Comparison of ENCODE assay signal across 31 cellular contexts in genomic region chr20:43393072-43393471, GRCh38.
"Had no signal": no experiment of that assay in that cellular context is flagged by ENCODE, and none has a peak within 500 bp of the region (broad histone marks: within the 10 kb centered on the region; RNA-seq: fewer than 3 reads in every experiment).

No MANE protein-coding gene starts in this region.

- H3K27ac ChIP-seq: left lung, lower lobe of right lung, neural progenitor cell, neutrophil, ovary, right atrium auricular region, skin epidermis, stomach, testis, thyroid gland, transverse colon, upper lobe of left lung, vagina had no signal

- H3K27me3 ChIP-seq: neural progenitor cell, ovary, right atrium auricular region, testis, thyroid gland, transverse colon, upper lobe of left lung, vagina had no signal

- H3K36me3 Mint-ChIP-seq: immature natural killer cell; neural progenitor cell; stimulated activated naive B cell treated with anti-CD40 and anti-IgM and Interleukin-4, amounts not matched to agents 10 μg/mL and 1 μg/mL and 100 μg/mL, for 72 hours had no signal

- FAIRE-seq: islet of Langerhans, kidney had no signal

- H3K4me1 ChIP-seq: neural progenitor cell, right atrium auricular region, thyroid gland, vagina had no signal

- H3K4me2 ChIP-seq: neural progenitor cell had no signal

- H3K4me3 Mint-ChIP-seq: immature natural killer cell; naive thymus-derived CD8-positive, alpha-beta T cell; nephron; neural progenitor cell; stimulated activated naive B cell treated with anti-CD40 and anti-IgM and Interleukin-4, amounts not matched to agents 10 μg/mL and 1 μg/mL and 100 μg/mL, for 72 hours had no signal

- ATAC-seq: left colon; left lung; lower lobe of right lung; naive thymus-derived CD8-positive, alpha-beta T cell; sciatic nerve; stimulated activated naive B cell treated with anti-CD40 and anti-IgM and Interleukin-4, amounts not matched to agents 10 μg/mL and 1 μg/mL and 100 μg/mL, for 72 hours; stimulated activated naive CD8-positive, alpha-beta T cell treated with anti-CD3 and anti-CD28 coated beads, Interleukin-15, Interleukin-2, amounts not matched to agents 100 U/mL and 50 U/mL, for 24 hours had no signal

- H3K9me3 ChIP-seq: lower lobe of right lung, neutrophil, ovary, testis, thyroid gland, transverse colon, vagina had no signal

- H3K9ac ChIP-seq: neural progenitor cell had no signal

- H3K4me3 ChIP-seq: left lung, lower lobe of right lung, neural progenitor cell, ovary, right atrium auricular region, skin epidermis, stomach, testis, thyroid gland, transverse colon, upper lobe of left lung, vagina had no signal

- H3K36me3 ChIP-seq: left lung, lower lobe of right lung, neural progenitor cell, neutrophil, ovary, right atrium auricular region, stomach, thyroid gland, transverse colon, upper lobe of left lung, vagina had no signal

- H2AFZ ChIP-seq: neural progenitor cell had no signal

- H3K27ac Mint-ChIP-seq: immature natural killer cell; naive thymus-derived CD8-positive, alpha-beta T cell; nephron; neural progenitor cell; progenitor cell of endocrine pancreas; stimulated activated naive B cell treated with anti-CD40 and anti-IgM and Interleukin-4, amounts not matched to agents 10 μg/mL and 1 μg/mL and 100 μg/mL, for 72 hours had no signal

- DNase-seq: hippocampal formation; immature natural killer cell; kidney; left colon; left lung; lower lobe of right lung; mammary epithelial cell; mesenchymal stem cell; naive thymus-derived CD8-positive, alpha-beta T cell; occipital lobe; ovary; stimulated activated CD4-positive, alpha-beta T cell treated with anti-CD3 and anti-CD28 coated beads, Interleukin-12 subunit alpha, Interleukin-12 subunit beta, amount 100 ng/mL, for 4 hours; stimulated activated CD4-positive, alpha-beta T cell treated with anti-CD3 and anti-CD28 coated beads, Interleukin-15, amount 100 ng/mL, for 24 hours; stimulated activated CD4-positive, alpha-beta T cell treated with anti-CD3 and anti-CD28 coated beads, Interleukin-2, amount 100 ng/mL, for 24 hours; stimulated activated CD4-positive, alpha-beta T cell treated with anti-CD3 and anti-CD28 coated beads, Interleukin-4, amount 100 ng/mL, for 1 hour; stimulated activated naive B cell treated with anti-CD40 and anti-IgM and Interleukin-4, amounts not matched to agents 10 μg/mL and 1 μg/mL and 100 μg/mL, for 72 hours; stimulated activated naive CD8-positive, alpha-beta T cell treated with anti-CD3 and anti-CD28 coated beads, Interleukin-15, Interleukin-2, amounts not matched to agents 100 U/mL and 50 U/mL, for 24 hours; stomach; testis; thyroid gland; transverse colon; upper lobe of left lung had no signal

- H3K9me3 Mint-ChIP-seq: immature natural killer cell, nephron, neural progenitor cell had no signal

- H3K4me1 Mint-ChIP-seq: immature natural killer cell; neural progenitor cell; stimulated activated naive B cell treated with anti-CD40 and anti-IgM and Interleukin-4, amounts not matched to agents 10 μg/mL and 1 μg/mL and 100 μg/mL, for 72 hours had no signal
